Comparison of ENCODE assay signal across 40 cellular contexts in the genomic region with DNA sequence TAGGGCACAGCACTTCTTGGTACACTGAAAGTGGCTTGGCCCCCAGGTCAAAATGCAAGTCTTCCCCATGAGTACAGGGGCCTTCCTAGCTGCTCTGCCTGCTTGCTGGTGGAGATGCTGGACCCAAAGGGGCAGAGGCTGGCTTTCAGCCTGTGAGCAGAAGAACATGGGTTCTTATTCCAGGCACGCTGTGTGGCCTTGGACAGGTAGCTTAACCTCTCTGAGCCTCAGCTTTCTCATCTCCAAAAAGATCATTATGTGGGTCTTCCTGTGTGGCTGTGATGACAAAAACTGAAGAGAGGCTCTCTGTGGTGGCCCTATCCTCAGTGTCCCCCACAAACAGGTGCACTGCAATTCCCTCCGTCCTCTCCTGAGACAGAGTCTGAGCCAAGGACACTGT. TPM values are rescaled to one million over a fixed set of nuclear protein-coding genes. Genes with fewer than 3 reads are reported as not detected.
"Had no signal": no experiment of that assay in that cellular context is flagged by ENCODE, and none has a peak within 500 bp of the region (broad histone marks: within the 10 kb centered on the region; RNA-seq: fewer than 3 reads in every experiment).

No MANE protein-coding gene starts in this region.

- H3K36me3 Mint-ChIP-seq: activated CD4-positive, alpha-beta memory T cell treated with anti-CD3 and anti-CD28 coated beads for 36 hours; activated CD8-positive, alpha-beta memory T cell treated with anti-CD3 and anti-CD28 coated beads, Interleukin-2, amount 10 ng/mL, durations not matched to agents 7 days and 5 days; activated naive CD4-positive, alpha-beta T cell treated with anti-CD3 and anti-CD28 coated beads, Interleukin-2, amount 50 U/mL, for 24 hours; activated naive CD8-positive, alpha-beta T cell treated with anti-CD3 and anti-CD28 coated beads for 36 hours had no signal

- H3K27me3 Mint-ChIP-seq: activated CD4-positive, alpha-beta T cell treated with anti-CD3 and anti-CD28 coated beads, Interleukin-2, amount 10 ng/mL, durations not matched to agents 24 days and 14 days; activated CD8-positive, alpha-beta memory T cell treated with anti-CD3 and anti-CD28 coated beads, Interleukin-2, amount 10 ng/mL, durations not matched to agents 7 days and 5 days had no signal

- H3K4me3 Mint-ChIP-seq: activated CD4-positive, alpha-beta memory T cell treated with anti-CD3 and anti-CD28 coated beads for 36 hours; activated CD4-positive, alpha-beta T cell treated with anti-CD3 and anti-CD28 coated beads for 36 hours; activated CD4-positive, alpha-beta T cell treated with anti-CD3 and anti-CD28 coated beads, Interleukin-2, amount 10 ng/mL, durations not matched to agents 24 days and 14 days; activated CD8-positive, alpha-beta memory T cell treated with anti-CD3 and anti-CD28 coated beads, Interleukin-2, amount 10 ng/mL, durations not matched to agents 7 days and 5 days; activated CD8-positive, alpha-beta T cell treated with anti-CD3 and anti-CD28 coated beads, Interleukin-2, amount 10 ng/mL, durations not matched to agents 7 days and 5 days; activated naive CD4-positive, alpha-beta T cell treated with anti-CD3 and anti-CD28 coated beads for 36 hours; activated naive CD4-positive, alpha-beta T cell treated with anti-CD3 and anti-CD28 coated beads, Interleukin-2, amount 50 U/mL, for 24 hours; activated naive CD8-positive, alpha-beta T cell treated with anti-CD3 and anti-CD28 coated beads for 36 hours; activated naive CD8-positive, alpha-beta T cell treated with anti-CD3 and anti-CD28 coated beads, Interleukin-2, amount 50 U/mL, for 24 hours; activated T-helper 1 cell treated with anti-CD3 and anti-CD28 coated beads, Interleukin-12 subunit alpha, Interleukin-12 subunit beta, Interleukin-2, Interleukin-4 antibody, amounts not matched to agents 30 ng/mL and 10 ng/mL and 1 ng/mL, durations not matched to agents 14 hours and 24 hours and 36 hours had no signal

- FAIRE-seq: endometrium, endothelial cell of umbilical vein had no signal

- H3K36me3 ChIP-seq: adrenal gland, cardiac muscle cell, colonic mucosa, esophagus squamous epithelium, gastroesophageal sphincter had no signal

- H3K27me3 ChIP-seq: adrenal gland, body of pancreas, cardiac muscle cell, colonic mucosa had no signal

- H3K4me1 ChIP-seq: adrenal gland, body of pancreas, colonic mucosa, esophagus squamous epithelium, gastroesophageal sphincter had no signal

- H3K9me3 Mint-ChIP-seq: activated CD4-positive, alpha-beta memory T cell treated with anti-CD3 and anti-CD28 coated beads for 36 hours; activated naive CD4-positive, alpha-beta T cell treated with anti-CD3 and anti-CD28 coated beads, Interleukin-2, amount 50 U/mL, for 24 hours; activated naive CD8-positive, alpha-beta T cell treated with anti-CD3 and anti-CD28 coated beads for 36 hours; activated naive CD8-positive, alpha-beta T cell treated with anti-CD3 and anti-CD28 coated beads, Interleukin-2, amount 50 U/mL, for 24 hours; activated T-helper 1 cell treated with anti-CD3 and anti-CD28 coated beads, Interleukin-12 subunit alpha, Interleukin-12 subunit beta, Interleukin-2, Interleukin-4 antibody, amounts not matched to agents 30 ng/mL and 10 ng/mL and 1 ng/mL, durations not matched to agents 14 hours and 24 hours and 36 hours; activated T-helper 2 cell treated with anti-CD3 and anti-CD28 coated beads, Interferon-gamma antibody, Interleukin-2, Interleukin-4, amounts not matched to agents 10 μg/mL and 5 μg/mL and 100 μg/mL, durations not matched to agents 14 hours and 24 hours and 36 hours had no signal

- DNase-seq: activated CD4-positive, alpha-beta memory T cell treated with anti-CD3 and anti-CD28 coated beads for 36 hours; activated CD4-positive, alpha-beta T cell treated with anti-CD3 and anti-CD28 coated beads for 36 hours; activated CD4-positive, alpha-beta T cell treated with anti-CD3 and anti-CD28 coated beads, Interleukin-2, amount 10 ng/mL, durations not matched to agents 24 days and 14 days; activated CD4-positive, CD25-positive, alpha-beta regulatory T cell; activated CD4-positive, CD25-positive, alpha-beta regulatory T cell treated with anti-CD3 and anti-CD28 coated beads, Interleukin-2, amount 50 U/mL, for 72 hours; activated CD8-positive, alpha-beta memory T cell treated with anti-CD3 and anti-CD28 coated beads, Interleukin-2, amount 10 ng/mL, durations not matched to agents 7 days and 5 days; activated CD8-positive, alpha-beta memory T cell treated with anti-CD3 and anti-CD28 coated beads, Interleukin-2, amount 50 U/mL, for 4 hours; activated CD8-positive, alpha-beta T cell treated with anti-CD3 and anti-CD28 coated beads, Interleukin-2, amount 10 ng/mL, durations not matched to agents 7 days and 5 days; activated effector memory CD4-positive, alpha-beta T cell treated with anti-CD3 and anti-CD28 coated beads, Interleukin-2, amount 50 U/mL, for 16 hours; activated naive CD4-positive, alpha-beta T cell treated with anti-CD3 and anti-CD28 coated beads for 36 hours; activated naive CD8-positive, alpha-beta T cell treated with anti-CD3 and anti-CD28 coated beads for 36 hours; activated naive CD8-positive, alpha-beta T cell treated with anti-CD3 and anti-CD28 coated beads, Interleukin-2, amount 50 U/mL, for 24 hours; activated T-cell treated with anti-CD3 and anti-CD28 coated beads, Interleukin-2, amount 50 U/mL, for 1 hour; activated T-cell treated with anti-CD3 and anti-CD28 coated beads, Interleukin-2, amount 50 U/mL, for 48 hours; adrenal gland; amygdala; aorta; body of pancreas; central memory CD4-positive, alpha-beta T cell; cerebellar nuclear complex; colonic mucosa; effector CD8-positive, alpha-beta T cell; esophagus squamous epithelium; foreskin melanocyte; T1000 had no signal

- H3K27ac Mint-ChIP-seq: activated CD4-positive, alpha-beta memory T cell treated with anti-CD3 and anti-CD28 coated beads for 36 hours; activated CD4-positive, alpha-beta T cell treated with anti-CD3 and anti-CD28 coated beads for 36 hours; activated CD4-positive, alpha-beta T cell treated with anti-CD3 and anti-CD28 coated beads, Interleukin-2, amount 10 ng/mL, durations not matched to agents 24 days and 14 days; activated CD8-positive, alpha-beta memory T cell treated with anti-CD3 and anti-CD28 coated beads, Interleukin-2, amount 10 ng/mL, durations not matched to agents 7 days and 5 days; activated CD8-positive, alpha-beta T cell treated with anti-CD3 and anti-CD28 coated beads, Interleukin-2, amount 10 ng/mL, durations not matched to agents 7 days and 5 days; activated naive CD4-positive, alpha-beta T cell treated with anti-CD3 and anti-CD28 coated beads for 36 hours; activated naive CD4-positive, alpha-beta T cell treated with anti-CD3 and anti-CD28 coated beads, Interleukin-2, amount 50 U/mL, for 24 hours; activated naive CD8-positive, alpha-beta T cell treated with anti-CD3 and anti-CD28 coated beads for 36 hours; activated naive CD8-positive, alpha-beta T cell treated with anti-CD3 and anti-CD28 coated beads, Interleukin-2, amount 50 U/mL, for 24 hours; activated T-helper 1 cell treated with anti-CD3 and anti-CD28 coated beads, Interleukin-12 subunit alpha, Interleukin-12 subunit beta, Interleukin-2, Interleukin-4 antibody, amounts not matched to agents 30 ng/mL and 10 ng/mL and 1 ng/mL, durations not matched to agents 14 hours and 24 hours and 36 hours; activated T-helper 2 cell treated with anti-CD3 and anti-CD28 coated beads, Interferon-gamma antibody, Interleukin-2, Interleukin-4, amounts not matched to agents 10 μg/mL and 5 μg/mL and 100 μg/mL, durations not matched to agents 14 hours and 24 hours and 36 hours had no signal

- H3K4me1 Mint-ChIP-seq: activated CD8-positive, alpha-beta memory T cell treated with anti-CD3 and anti-CD28 coated beads, Interleukin-2, amount 10 ng/mL, durations not matched to agents 7 days and 5 days; activated naive CD4-positive, alpha-beta T cell treated with anti-CD3 and anti-CD28 coated beads, Interleukin-2, amount 50 U/mL, for 24 hours had no signal

- H3K9me3 ChIP-seq: adrenal gland, colonic mucosa had no signal

- H3K4me3 ChIP-seq: adrenal gland, body of pancreas, cardiac muscle cell, colonic mucosa, esophagus squamous epithelium, gastroesophageal sphincter had no signal

- H3K27ac ChIP-seq: adrenal gland, body of pancreas, cardiac muscle cell, colonic mucosa, epithelial cell of prostate, esophagus squamous epithelium, gastroesophageal sphincter had no signal

- ATAC-seq: activated CD4-positive, alpha-beta T cell treated with anti-CD3 and anti-CD28 coated beads for 36 hours; activated CD8-positive, alpha-beta memory T cell treated with anti-CD3 and anti-CD28 coated beads, Interleukin-2, amount 10 ng/mL, durations not matched to agents 7 days and 5 days; activated CD8-positive, alpha-beta T cell treated with anti-CD3 and anti-CD28 coated beads, Interleukin-2, amount 10 ng/mL, durations not matched to agents 7 days and 5 days; activated naive CD8-positive, alpha-beta T cell treated with anti-CD3 and anti-CD28 coated beads, Interleukin-2, amount 50 U/mL, for 24 hours; body of pancreas; gastroesophageal sphincter had no signal

RNA-seq across cellular contexts. Expression of a gene that starts 45.6 kb away (rescaled TPM):
- total RNA-seq: activated CD4-positive, alpha-beta memory T cell treated with anti-CD3 and anti-CD28 coated beads for 36 hours; activated CD4-positive, alpha-beta T cell treated with anti-CD3 and anti-CD28 coated beads for 36 hours; activated CD4-positive, alpha-beta T cell treated with anti-CD3 and anti-CD28 coated beads, Interleukin-2, amount 10 ng/mL, durations not matched to agents 24 days and 14 days; activated CD8-positive, alpha-beta memory T cell treated with anti-CD3 and anti-CD28 coated beads for 36 hours; activated CD8-positive, alpha-beta memory T cell treated with anti-CD3 and anti-CD28 coated beads, Interleukin-2, amount 10 ng/mL, durations not matched to agents 7 days and 5 days; activated CD8-positive, alpha-beta T cell treated with anti-CD3 and anti-CD28 coated beads, Interleukin-2, amount 10 ng/mL, durations not matched to agents 7 days and 5 days; activated naive CD4-positive, alpha-beta T cell treated with anti-CD3 and anti-CD28 coated beads for 36 hours; activated naive CD8-positive, alpha-beta T cell treated with anti-CD3 and anti-CD28 coated beads for 36 hours; activated T-helper 1 cell treated with anti-CD3 and anti-CD28 coated beads, Interleukin-12 subunit alpha, Interleukin-12 subunit beta, Interleukin-2, Interleukin-4 antibody, amounts not matched to agents 30 ng/mL and 10 ng/mL and 1 ng/mL, durations not matched to agents 14 hours and 24 hours and 36 hours; activated T-helper 2 cell treated with anti-CD3 and anti-CD28 coated beads, Interferon-gamma antibody, Interleukin-2, Interleukin-4, amounts not matched to agents 10 μg/mL and 5 μg/mL and 100 μg/mL, durations not matched to agents 14 hours and 24 hours and 36 hours; adrenal gland; aorta; dermis microvascular lymphatic vessel endothelial cell; endothelial cell of umbilical vein; esophagus squamous epithelium; fibroblast of lung; fibroblast of villous mesenchyme; glomerular endothelial cell; T-helper 1 cell treated with Interleukin-12 subunit alpha and Interleukin-12 subunit beta and Interleukin-4 antibody, amounts not matched to agents 30 ng/mL and 1 ng/mL, for 36 hours; T-helper 2 cell treated with Interferon-gamma antibody and Interleukin-4, amounts not matched to agents 100 ng/mL and 5 ng/mL, for 36 hours had no signal
- polyA plus RNA-seq: adrenal gland, aorta, endothelial cell of umbilical vein, fibroblast of lung had no signal
